ENCODE assay signal across 24 cellular contexts in the genomic region with DNA sequence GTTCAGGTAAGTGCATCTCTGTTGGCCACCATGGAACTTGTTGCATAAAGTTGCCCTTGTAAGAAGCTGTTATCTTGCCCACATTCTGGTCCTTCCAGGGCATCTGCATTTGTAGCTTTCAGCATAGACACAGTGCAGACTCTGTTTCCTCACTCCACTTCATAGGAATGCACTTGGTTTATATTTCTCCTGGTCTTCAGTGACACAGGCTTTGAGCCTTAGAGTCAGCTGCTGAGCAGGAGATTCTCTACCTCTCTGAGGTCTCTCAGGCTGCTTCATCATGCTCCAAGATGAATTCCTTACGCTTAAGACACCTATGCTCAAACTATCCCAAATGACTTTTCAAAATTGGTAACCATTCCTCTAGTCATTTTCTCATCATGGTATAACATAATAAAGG.
"Had no signal": no experiment of that assay in that cellular context is flagged by ENCODE, and none has a peak within 500 bp of the region (broad histone marks: within the 10 kb centered on the region; RNA-seq: fewer than 3 reads in every experiment).

No MANE protein-coding gene starts in this region.

- H3K4me3 Mint-ChIP-seq: activated CD8-positive, alpha-beta T cell treated with anti-CD3 and anti-CD28 coated beads for 36 hours; activated naive CD8-positive, alpha-beta T cell; activated T-cell treated with anti-CD3 and anti-CD28 coated beads, Interleukin-2, amount 50 U/mL, for 4 hours; activated T-helper 17 cell treated with anti-CD3 and anti-CD28 coated beads, Interleukin-2, amount 50 U/mL, for 72 hours had no signal

- H3K9me3 Mint-ChIP-seq: activated T-cell treated with anti-CD3 and anti-CD28 coated beads, Interleukin-2, amount 50 U/mL, for 4 hours; activated T-helper 17 cell treated with anti-CD3 and anti-CD28 coated beads, Interleukin-2, amount 50 U/mL, for 72 hours had no signal

- H3K27me3 Mint-ChIP-seq: activated CD8-positive, alpha-beta T cell treated with anti-CD3 and anti-CD28 coated beads for 36 hours; activated naive CD8-positive, alpha-beta T cell; activated T-helper 17 cell treated with anti-CD3 and anti-CD28 coated beads, Interleukin-2, amount 50 U/mL, for 72 hours had no signal

- H3K9me3 ChIP-seq: body of pancreas, colonic mucosa had no signal

- H3K36me3 ChIP-seq: colonic mucosa had no signal

- FAIRE-seq: frontal cortex had no signal

- H3K27me3 ChIP-seq: body of pancreas, colonic mucosa had no signal

- H3K27ac Mint-ChIP-seq: activated CD8-positive, alpha-beta T cell treated with anti-CD3 and anti-CD28 coated beads for 36 hours; activated naive CD8-positive, alpha-beta T cell; activated T-helper 17 cell treated with anti-CD3 and anti-CD28 coated beads, Interleukin-2, amount 50 U/mL, for 72 hours had no signal

- H3K27ac ChIP-seq: body of pancreas, colonic mucosa had no signal

- ATAC-seq: activated CD8-positive, alpha-beta T cell treated with anti-CD3 and anti-CD28 coated beads for 36 hours; activated T-cell treated with anti-CD3 and anti-CD28 coated beads, Interleukin-2, amount 50 U/mL, for 4 hours; activated T-helper 17 cell treated with anti-CD3 and anti-CD28 coated beads, Interleukin-2, amount 50 U/mL, for 72 hours; body of pancreas; esophagus mucosa had no signal

- DNase-seq: activated CD4-positive, alpha-beta T cell treated with anti-CD3 and anti-CD28 coated beads for 48 hours; activated CD4-positive, alpha-beta T cell treated with anti-CD3 and anti-CD28 coated beads, Interleukin-2, amount 50 U/mL, for 1 hour; activated CD4-positive, alpha-beta T cell treated with anti-CD3 and anti-CD28 coated beads, Interleukin-2, amount 50 U/mL, for 48 hours; activated CD8-positive, alpha-beta memory T cell treated with anti-CD3 and anti-CD28 coated beads for 24 hours; activated CD8-positive, alpha-beta T cell treated with anti-CD3 and anti-CD28 coated beads for 36 hours; activated effector memory CD4-positive, alpha-beta T cell treated with Interleukin-2 at 50 U/mL for 16 hours; activated gamma-delta T cell treated with Interleukin-2 at 50 U/mL for 16 hours; activated naive CD4-positive, alpha-beta T cell treated with anti-CD3 and anti-CD28 coated beads, Interleukin-2, amount 50 U/mL, for 16 hours; activated naive CD4-positive, alpha-beta T cell treated with Interleukin-2 at 50 U/mL for 16 hours; activated T-cell treated with anti-CD3 and anti-CD28 coated beads, Interleukin-2, amount 50 U/mL, for 4 hours; amniotic stem cell; anterior cingulate cortex; body of pancreas; caudate nucleus; cerebellar nuclear complex; colonic mucosa; effector CD8-positive, alpha-beta T cell; foreskin fibroblast; head of caudate nucleus; T-helper 2 cell had no signal

- H3K4me3 ChIP-seq: body of pancreas, colonic mucosa had no signal

- H3K4me1 ChIP-seq: body of pancreas, colonic mucosa had no signal
